ENCODE assay signal across 17 cellular contexts in the genomic region with DNA sequence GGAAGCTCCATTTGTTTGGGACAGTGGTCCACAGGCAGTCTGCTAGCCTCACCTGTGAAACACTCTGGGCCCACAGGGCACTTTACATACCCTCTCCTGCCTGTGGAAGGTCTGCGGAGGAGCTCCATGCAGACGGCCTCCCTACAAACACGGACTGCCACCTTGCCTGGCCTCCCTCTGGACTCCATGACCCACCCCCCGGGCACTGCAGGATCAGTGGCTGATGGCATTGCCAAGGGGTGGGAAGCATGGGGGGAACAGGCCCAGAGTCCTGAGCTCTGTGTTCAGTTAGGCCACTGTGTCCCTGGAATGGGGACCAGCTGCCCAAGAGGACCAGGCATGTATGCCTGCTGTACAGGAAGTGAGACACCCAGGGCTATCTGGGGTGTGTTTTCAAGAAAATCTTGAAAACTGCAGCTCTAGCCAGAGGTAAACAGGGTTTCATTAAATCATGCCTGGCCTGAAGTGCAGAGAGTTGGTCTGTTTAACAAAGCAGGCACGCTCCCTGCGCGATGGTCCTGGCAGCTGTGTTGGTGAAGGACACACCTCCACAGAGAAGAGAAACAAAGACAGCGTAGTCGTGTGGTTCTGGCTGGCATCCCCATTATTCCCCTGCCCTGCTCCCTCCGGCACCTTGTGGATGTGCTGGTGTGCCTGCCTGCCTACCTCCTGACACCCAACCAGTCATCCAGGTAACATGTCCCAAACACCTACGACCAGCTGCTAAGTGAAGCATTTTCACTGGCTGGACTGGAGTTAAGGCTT.
"Had no signal": no experiment of that assay in that cellular context is flagged by ENCODE, and none has a peak within 500 bp of the region (broad histone marks: within the 10 kb centered on the region; RNA-seq: fewer than 3 reads in every experiment).

No MANE protein-coding gene starts in this region.

- H3K9me3 Mint-ChIP-seq: activated naive CD4-positive, alpha-beta T cell treated with anti-CD3 and anti-CD28 coated beads, Interleukin-2, amount 10 ng/mL, durations not matched to agents 7 days and 5 days; activated naive CD8-positive, alpha-beta T cell treated with anti-CD3 and anti-CD28 coated beads, Interleukin-2, amount 50 U/mL, for 24 hours; activated T-cell treated with anti-CD3 and anti-CD28 coated beads, Interleukin-2, amount 50 U/mL, for 24 hours; central memory CD8-positive, alpha-beta T cell; nephron had no signal

- H3K27me3 ChIP-seq: colonic mucosa had no signal

- H3K27ac Mint-ChIP-seq: activated CD4-positive, alpha-beta T cell treated with anti-CD3 and anti-CD28 coated beads for 36 hours; activated naive CD4-positive, alpha-beta T cell treated with anti-CD3 and anti-CD28 coated beads, Interleukin-2, amount 10 ng/mL, durations not matched to agents 7 days and 5 days; activated naive CD8-positive, alpha-beta T cell treated with anti-CD3 and anti-CD28 coated beads, Interleukin-2, amount 50 U/mL, for 24 hours; activated T-cell treated with anti-CD3 and anti-CD28 coated beads, Interleukin-2, amount 50 U/mL, for 24 hours had no signal

- H3K4me1 Mint-ChIP-seq: activated naive CD4-positive, alpha-beta T cell treated with anti-CD3 and anti-CD28 coated beads, Interleukin-2, amount 10 ng/mL, durations not matched to agents 7 days and 5 days; central memory CD8-positive, alpha-beta T cell had no signal

- H3K4me3 Mint-ChIP-seq: activated CD4-positive, alpha-beta T cell treated with anti-CD3 and anti-CD28 coated beads for 36 hours; activated naive CD4-positive, alpha-beta T cell treated with anti-CD3 and anti-CD28 coated beads, Interleukin-2, amount 10 ng/mL, durations not matched to agents 7 days and 5 days; activated naive CD8-positive, alpha-beta T cell treated with anti-CD3 and anti-CD28 coated beads, Interleukin-2, amount 50 U/mL, for 24 hours; activated T-cell treated with anti-CD3 and anti-CD28 coated beads, Interleukin-2, amount 50 U/mL, for 24 hours; central memory CD8-positive, alpha-beta T cell; nephron had no signal

- H3K4me3 ChIP-seq: colonic mucosa, lung had no signal

- H3K36me3 ChIP-seq: brain microvascular endothelial cell, colonic mucosa had no signal

- H3K4me1 ChIP-seq: colonic mucosa had no signal

- H3K9me3 ChIP-seq: colonic mucosa had no signal

- DNase-seq: activated CD4-positive, alpha-beta T cell treated with anti-CD3 and anti-CD28 coated beads for 36 hours; activated CD4-positive, alpha-beta T cell treated with anti-CD3 and anti-CD28 coated beads, Interleukin-2, amount 50 U/mL, for 48 hours; activated naive CD4-positive, alpha-beta T cell treated with anti-CD3 and anti-CD28 coated beads, Interleukin-2, amount 10 ng/mL, durations not matched to agents 7 days and 5 days; activated naive CD8-positive, alpha-beta T cell treated with anti-CD3 and anti-CD28 coated beads, Interleukin-2, amount 50 U/mL, for 24 hours; activated T-cell treated with anti-CD3 and anti-CD28 coated beads, Interleukin-2, amount 50 U/mL, for 24 hours; anterior cingulate cortex; brain microvascular endothelial cell; colonic mucosa; hypothalamus; midbrain; stimulated activated CD4-positive, alpha-beta T cell treated with anti-CD3 and anti-CD28 coated beads, Interleukin-12 subunit alpha, Interleukin-12 subunit beta, amount 100 ng/mL, for 4 hours; stimulated activated CD4-positive, alpha-beta T cell treated with anti-CD3 and anti-CD28 coated beads, Interleukin-1b, Interleukin-23, amount 100 ng/mL, for 48 hours; stimulated activated CD8-positive, alpha-beta memory T cell treated with anti-CD3 and anti-CD28 coated beads, Interleukin-4, amount 100 ng/mL, for 48 hours; stimulated activated naive CD4-positive, alpha-beta T cell had no signal

- H3K36me3 Mint-ChIP-seq: activated naive CD4-positive, alpha-beta T cell treated with anti-CD3 and anti-CD28 coated beads, Interleukin-2, amount 10 ng/mL, durations not matched to agents 7 days and 5 days had no signal

- H3K27ac ChIP-seq: brain microvascular endothelial cell, colonic mucosa had no signal
